In genomic region chr12:97595936-97596335, GRCh38 we compare ENCODE assay signal across 18 cellular contexts.
"Had no signal": no experiment of that assay in that cellular context is flagged by ENCODE, and none has a peak within 500 bp of the region (broad histone marks: within the 10 kb centered on the region; RNA-seq: fewer than 3 reads in every experiment).

No MANE protein-coding gene starts in this region.

- H3K27ac ChIP-seq: cardiac muscle cell, suprapubic skin, upper lobe of right lung had no signal

- DNase-seq: activated CD4-positive, alpha-beta memory T cell treated with anti-CD3 and anti-CD28 coated beads for 36 hours; activated CD4-positive, alpha-beta T cell treated with anti-CD3 and anti-CD28 coated beads for 1 hour; activated gamma-delta T cell treated with Interleukin-2 at 50 U/mL for 16 hours; activated naive CD8-positive, alpha-beta T cell treated with anti-CD3 and anti-CD28 coated beads for 36 hours; activated T-cell treated with anti-CD3 and anti-CD28 coated beads, Interleukin-2, amount 50 U/mL, for 72 hours; hypothalamus; left colon; mucosa of descending colon; natural killer cell; stimulated activated CD4-positive, alpha-beta T cell treated with anti-CD3 and anti-CD28 coated beads, Interleukin-4, amount 100 ng/mL, for 1 hour; stimulated activated CD8-positive, alpha-beta memory T cell treated with anti-CD3 and anti-CD28 coated beads, Interleukin-4, amount 100 ng/mL, for 48 hours; stimulated activated naive CD8-positive, alpha-beta T cell treated with anti-CD3 and anti-CD28 coated beads, Interleukin-15, Interleukin-2, amounts not matched to agents 100 U/mL and 50 U/mL, for 24 hours; SW 1271; upper lobe of right lung had no signal

- H3K27me3 ChIP-seq: cardiac muscle cell, suprapubic skin, upper lobe of right lung had no signal

- ATAC-seq: activated T-cell treated with anti-CD3 and anti-CD28 coated beads, Interleukin-2, amount 50 U/mL, for 72 hours; left colon; mucosa of descending colon; natural killer cell; stimulated activated naive CD8-positive, alpha-beta T cell treated with anti-CD3 and anti-CD28 coated beads, Interleukin-15, Interleukin-2, amounts not matched to agents 100 U/mL and 50 U/mL, for 24 hours; upper lobe of right lung had no signal

- H3K9me3 ChIP-seq: mucosa of descending colon, suprapubic skin, upper lobe of right lung had no signal

- FAIRE-seq: colon had no signal

- H3K4me1 ChIP-seq: suprapubic skin, upper lobe of right lung had no signal

- H3K4me3 ChIP-seq: cardiac muscle cell, lung, mucosa of descending colon, suprapubic skin, upper lobe of right lung had no signal

- H3K36me3 ChIP-seq: cardiac muscle cell, suprapubic skin, upper lobe of right lung had no signal
